In genomic region chr6:170177383-170178265, GRCh38 we compare ENCODE assay signal across 11 cellular contexts.
DNase-seq lines count a peak whose midpoint lies in the region; ATAC-seq and TF ChIP-seq lines count a peak whose summit lies in the region.
"Had no signal": no experiment of that assay in that cellular context is flagged by ENCODE, and none has a peak within 500 bp of the region (broad histone marks: within the 10 kb centered on the region; RNA-seq: fewer than 3 reads in every experiment).

No MANE protein-coding gene starts in this region.

- H3K27me3 ChIP-seq in esophagus muscularis mucosa = peaks cover 0 to 14% (median 0%) of the 10 kb centered on the region in 4 donors
- H3K27me3 ChIP-seq: BLaER1 treated with 17β-estradiol and CSF1 and Interleukin-3, amounts not matched to agents 10 nM and 100 nM had no signal

- no peak for TF ChIP-seq CTCF in esophagus muscularis mucosa (IDR thresholded peaks at IDR 0.05)

- H3K27ac Mint-ChIP-seq in activated CD4-positive, alpha-beta T cell treated with anti-CD3 and anti-CD28 coated beads for 36 hours = no peak overlapping the region
- peak overlapping the region; percentile 94 for H3K27ac Mint-ChIP-seq in stimulated activated effector memory CD8-positive, alpha-beta T cell treated with anti-CD3 and anti-CD28 coated beads, Interleukin-12 subunit alpha, Interleukin-12 subunit beta, amount 100 ng/mL, for 72 hours
- H3K27ac Mint-ChIP-seq: T-cell had no signal

- POLR2A ChIA-PET in activated CD4-positive, alpha-beta T cell treated with anti-CD3 and anti-CD28 coated beads for 36 hours (lab: Charles Lee) = no interaction called here

- H3K9me3 ChIP-seq in esophagus muscularis mucosa = no peaks in the 10 kb centered on the region

- WGBS in esophagus muscularis mucosa = 89% methylated on average over 34 of the region's 38 CpGs

- H3K4me3 Mint-ChIP-seq in activated CD4-positive, alpha-beta T cell treated with anti-CD3 and anti-CD28 coated beads for 36 hours = no peak overlapping the region
- H3K4me3 Mint-ChIP-seq in stimulated activated effector memory CD8-positive, alpha-beta T cell treated with anti-CD3 and anti-CD28 coated beads, Interleukin-12 subunit alpha, Interleukin-12 subunit beta, amount 100 ng/mL, for 72 hours = peak overlapping the region; percentile 37
- H3K4me3 Mint-ChIP-seq: T-cell had no signal

- no peaks in the 10 kb centered on the region for H3K36me3 Mint-ChIP-seq in activated CD4-positive, alpha-beta T cell treated with anti-CD3 and anti-CD28 coated beads for 36 hours (ENCODE audit: low read depth)
- peaks cover 21% of the 10 kb centered on the region for H3K36me3 Mint-ChIP-seq in stimulated activated effector memory CD8-positive, alpha-beta T cell treated with anti-CD3 and anti-CD28 coated beads, Interleukin-12 subunit alpha, Interleukin-12 subunit beta, amount 100 ng/mL, for 72 hours
- H3K36me3 Mint-ChIP-seq: T-cell had no signal

- peaks cover 3% of the 10 kb centered on the region for H3K27me3 Mint-ChIP-seq in activated CD4-positive, alpha-beta T cell treated with anti-CD3 and anti-CD28 coated beads for 36 hours

- no peaks in the 10 kb centered on the region for H3K36me3 ChIP-seq in esophagus muscularis mucosa
- H3K36me3 ChIP-seq: BLaER1 treated with 17β-estradiol and CSF1 and Interleukin-3, amounts not matched to agents 10 nM and 100 nM had no signal

- H3K9me3 Mint-ChIP-seq in activated CD4-positive, alpha-beta T cell treated with anti-CD3 and anti-CD28 coated beads for 36 hours (ENCODE audit: low read depth) = no peaks in the 10 kb centered on the region
- peaks cover 5% of the 10 kb centered on the region for H3K9me3 Mint-ChIP-seq in stimulated activated effector memory CD8-positive, alpha-beta T cell treated with anti-CD3 and anti-CD28 coated beads, Interleukin-12 subunit alpha, Interleukin-12 subunit beta, amount 100 ng/mL, for 72 hours

- no peak overlapping the region for H3K4me3 ChIP-seq in esophagus muscularis mucosa
- H3K4me3 ChIP-seq: BLaER1 treated with 17β-estradiol and CSF1 and Interleukin-3, amounts not matched to agents 10 nM and 100 nM had no signal

- CTCF ChIA-PET in activated CD4-positive, alpha-beta T cell treated with anti-CD3 and anti-CD28 coated beads for 36 hours (lab: Charles Lee) = no interaction called here

- no peak for TF ChIP-seq POLR2A in esophagus muscularis mucosa (IDR thresholded peaks at IDR 0.05; ENCODE audit: low read depth)

- intact Hi-C loops in activated CD4-positive, alpha-beta T cell treated with anti-CD3 and anti-CD28 coated beads for 36 hours (cut with DNase I, micrococcal nuclease) = no loop called here
- intact Hi-C loops in esophagus muscularis mucosa (cut with DNase I) = no loop called here

- no peaks in the 10 kb centered on the region for H3K4me1 Mint-ChIP-seq in activated CD4-positive, alpha-beta T cell treated with anti-CD3 and anti-CD28 coated beads for 36 hours
- peaks cover 16% of the 10 kb centered on the region for H3K4me1 Mint-ChIP-seq in stimulated activated effector memory CD8-positive, alpha-beta T cell treated with anti-CD3 and anti-CD28 coated beads, Interleukin-12 subunit alpha, Interleukin-12 subunit beta, amount 100 ng/mL, for 72 hours

- no peak for DNase-seq in activated CD4-positive, alpha-beta T cell treated with anti-CD3 and anti-CD28 coated beads for 36 hours
- DNase-seq in activated CD4-positive, alpha-beta T cell treated with anti-CD3 and anti-CD28 coated beads for 4 hours = no peak
- DNase-seq in NCI-H774 (lab: John Stamatoyannopoulos, UW) (peak; percentile 88), esophagus muscularis mucosa (ENCODE audit: extremely low spot score) (peak; percentile 90), hippocampal formation (lab: John Stamatoyannopoulos, UW) (no peak), medulla oblongata (ENCODE audit: extremely low spot score) (no peak), DMS79 (lab: John Stamatoyannopoulos, UW) (no peak)
- peak in 1 of 2 donors; percentile 3 for DNase-seq in stimulated activated effector memory CD8-positive, alpha-beta T cell treated with anti-CD3 and anti-CD28 coated beads, Interleukin-12 subunit alpha, Interleukin-12 subunit beta, amount 100 ng/mL, for 72 hours (ENCODE audit: low spot score in 2 of 2)
- DNase-seq: MV-4-11 had no signal

- peak; percentile 39 for ATAC-seq in activated CD4-positive, alpha-beta T cell treated with anti-CD3 and anti-CD28 coated beads for 36 hours
- ATAC-seq in stimulated activated effector memory CD8-positive, alpha-beta T cell treated with anti-CD3 and anti-CD28 coated beads, Interleukin-12 subunit alpha, Interleukin-12 subunit beta, amount 100 ng/mL, for 72 hours = peak; percentile 63

- H3K27ac ChIP-seq in esophagus muscularis mucosa (replicated peaks in 1 of 4) = no peak overlapping the region

- no peak for TF ChIP-seq EP300 in esophagus muscularis mucosa (IDR thresholded peaks at IDR 0.05)

- H3K4me1 ChIP-seq in esophagus muscularis mucosa = no peaks in the 10 kb centered on the region

Comparison
In these comparisons a context has a peak if more than half of its experiments do, and no peak if none do; other contexts are left out.
1. DNase-seq: peak in NCI-H774 (single experiment) and esophagus muscularis mucosa (single experiment); none in activated CD4-positive, alpha-beta T cell treated with anti-CD3 and anti-CD28 coated beads for 36 hours (single experiment), activated CD4-positive, alpha-beta T cell treated with anti-CD3 and anti-CD28 coated beads for 4 hours (0 of 2), hippocampal formation (0 of 2), medulla oblongata (single experiment) and DMS79 (single experiment).